In the genomic region with DNA sequence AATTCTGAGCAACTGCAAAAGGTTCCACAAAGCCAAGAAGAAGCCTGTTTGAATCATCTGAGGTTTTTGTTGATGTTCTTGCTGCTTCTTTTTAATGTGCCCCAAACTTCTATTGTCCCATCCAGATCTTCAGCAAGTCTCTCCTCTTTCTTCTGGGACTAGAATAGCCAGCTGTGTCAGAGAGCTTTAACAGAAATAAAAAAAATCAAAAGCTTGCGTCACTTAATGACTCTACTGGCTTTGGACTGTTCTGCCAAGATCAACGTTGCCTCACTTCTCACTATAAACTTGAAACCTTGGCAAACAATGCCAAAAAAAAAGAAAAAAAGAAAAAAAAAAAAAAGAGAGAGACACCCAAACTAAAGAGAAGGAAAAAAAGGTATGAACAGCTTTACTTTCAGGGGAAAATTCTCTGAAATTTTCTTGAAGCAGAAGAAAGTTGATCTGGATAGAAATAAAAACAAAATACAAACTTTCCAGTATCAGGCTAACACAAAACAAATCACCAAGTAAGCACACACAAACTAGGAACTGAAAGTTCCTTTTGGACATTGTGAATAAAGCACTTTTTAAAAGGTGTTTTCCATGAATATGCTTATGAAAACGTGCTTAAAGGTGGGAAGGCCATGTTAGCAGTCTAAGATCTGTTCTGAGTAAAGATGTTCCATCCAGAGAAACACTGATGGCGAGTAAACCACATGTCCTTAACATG, we compare ENCODE assay signal across 9 cellular contexts. TPM values are rescaled to one million over a fixed set of nuclear protein-coding genes. Genes with fewer than 3 reads are reported as not detected.
A peak's percentile ranks its signal among the peaks of the same experiment; 100 is the strongest.
DNase-seq lines count a peak whose midpoint lies in the region; ATAC-seq lines count a peak whose summit lies in the region.
"Had no signal": no experiment of that assay in that cellular context is flagged by ENCODE, and none has a peak within 500 bp of the region (broad histone marks: within the 10 kb centered on the region; RNA-seq: fewer than 3 reads in every experiment).

No MANE protein-coding gene starts in this region.

- no peak overlapping the region for H3K9ac ChIP-seq in rectal smooth muscle tissue (ENCODE audit: low read length)

- H3K27me3 Mint-ChIP-seq in naive thymus-derived CD4-positive, alpha-beta T cell, result peaks cover 0 to 2% (median 0%) of the 10 kb centered on the region in 5 donors

- ATAC-seq in naive thymus-derived CD4-positive, alpha-beta T cell, result no peak

- H3K4me1 ChIP-seq in rectal smooth muscle tissue (ENCODE audit: control insufficient read depth, insufficient read depth, low read length), result peaks cover 28% of the 10 kb centered on the region
- no peaks in the 10 kb centered on the region for H3K4me1 ChIP-seq in naive thymus-derived CD4-positive, alpha-beta T cell (ENCODE audit: control insufficient read depth in 2 of 2, insufficient read depth in 2 of 2, low read length in 2 of 2)

- peak overlapping the region; percentile 91 for H3K27ac ChIP-seq in rectal smooth muscle tissue (ENCODE audit: low read depth, low read length)
- no peak overlapping the region for H3K27ac ChIP-seq in naive thymus-derived CD4-positive, alpha-beta T cell (ENCODE audit: low read depth, low read length)

- H3K27me3 ChIP-seq in rectal smooth muscle tissue (ENCODE audit: control insufficient read depth, insufficient read depth, low read length), result no peaks in the 10 kb centered on the region
- no peaks in the 10 kb centered on the region for H3K27me3 ChIP-seq in naive thymus-derived CD4-positive, alpha-beta T cell (ENCODE audit: control insufficient read depth in 2 of 2, insufficient read depth in 2 of 2, low read length in 2 of 2)

- CTCF ChIA-PET in naive thymus-derived CD4-positive, alpha-beta T cell (lab: Charles Lee), result no interaction called here

- no peaks in the 10 kb centered on the region for H3K36me3 ChIP-seq in rectal smooth muscle tissue (ENCODE audit: control insufficient read depth, insufficient read depth, low read length)
- no peaks in the 10 kb centered on the region for H3K36me3 ChIP-seq in naive thymus-derived CD4-positive, alpha-beta T cell (ENCODE audit: control insufficient read depth in 2 of 3, insufficient read depth in 3 of 3, low read length in 3 of 3)

- POLR2A ChIA-PET in naive thymus-derived CD4-positive, alpha-beta T cell (lab: Charles Lee), result no interaction called here

- peaks cover 0 to 7% (median 5%) of the 10 kb centered on the region in 5 donors for H3K36me3 Mint-ChIP-seq in naive thymus-derived CD4-positive, alpha-beta T cell

- DNase-seq in EH (ENCODE audit: low read depth) (peak; percentile 88), RPMI8226 (peak; percentile 7), fibroblast of the conjunctiva (ENCODE audit: low read depth) (peak; percentile 89), NCI-H1092 treated with DMSO at 0.1 percent for 48 hours (lab: John Stamatoyannopoulos, UW) (no peak), COR-L47 (lab: John Stamatoyannopoulos, UW) (no peak)
- no peak for DNase-seq in activated naive CD4-positive, alpha-beta T cell treated with anti-CD3 and anti-CD28 coated beads, Interleukin-2, amount 50 U/mL, for 16 hours
- no peak for DNase-seq in naive thymus-derived CD4-positive, alpha-beta T cell
- DNase-seq: nucleus accumbens had no signal

- no peak overlapping the region for H3K27ac Mint-ChIP-seq in naive thymus-derived CD4-positive, alpha-beta T cell

- no peaks in the 10 kb centered on the region for H3K9me3 Mint-ChIP-seq in naive thymus-derived CD4-positive, alpha-beta T cell

- H3K4me3 Mint-ChIP-seq in naive thymus-derived CD4-positive, alpha-beta T cell, result no peak overlapping the region

- H3K4me3 ChIP-seq in rectal smooth muscle tissue (ENCODE audit: low read length), result peak overlapping the region; percentile 14
- no peak overlapping the region for H3K4me3 ChIP-seq in naive thymus-derived CD4-positive, alpha-beta T cell (ENCODE audit: low read length)

- no peaks in the 10 kb centered on the region for H3K9me3 ChIP-seq in naive thymus-derived CD4-positive, alpha-beta T cell (ENCODE audit: control insufficient read depth in 2 of 3, low read length in 3 of 3)

- no peaks in the 10 kb centered on the region for H3K4me1 Mint-ChIP-seq in naive thymus-derived CD4-positive, alpha-beta T cell

- intact Hi-C loops in naive thymus-derived CD4-positive, alpha-beta T cell (cut with micrococcal nuclease), result no loop called here

RNA-seq across cellular contexts. Expression of a gene that starts 14.8 kb away (rescaled TPM):
- 1 to 10 TPM; 3.0 to 6.7 (median 4.3) TPM for total RNA-seq in naive thymus-derived CD4-positive, alpha-beta T cell
- 1 to 10 TPM in 1 of 2 donors, under 1 TPM in 1; 0.41 to 1.9 TPM for polyA plus RNA-seq in naive thymus-derived CD4-positive, alpha-beta T cell

Comparison
In these comparisons a context has a peak if more than half of its experiments do, and no peak if none do; other contexts are left out.
1. DNase-seq: peak in EH (single experiment), RPMI8226 (single experiment) and fibroblast of the conjunctiva (single experiment); none in activated naive CD4-positive, alpha-beta T cell treated with anti-CD3 and anti-CD28 coated beads, Interleukin-2, amount 50 U/mL, for 16 hours (single experiment), NCI-H1092 treated with DMSO at 0.1 percent for 48 hours (single experiment), naive thymus-derived CD4-positive, alpha-beta T cell (0 of 9) and COR-L47 (single experiment).